In the genomic region with DNA sequence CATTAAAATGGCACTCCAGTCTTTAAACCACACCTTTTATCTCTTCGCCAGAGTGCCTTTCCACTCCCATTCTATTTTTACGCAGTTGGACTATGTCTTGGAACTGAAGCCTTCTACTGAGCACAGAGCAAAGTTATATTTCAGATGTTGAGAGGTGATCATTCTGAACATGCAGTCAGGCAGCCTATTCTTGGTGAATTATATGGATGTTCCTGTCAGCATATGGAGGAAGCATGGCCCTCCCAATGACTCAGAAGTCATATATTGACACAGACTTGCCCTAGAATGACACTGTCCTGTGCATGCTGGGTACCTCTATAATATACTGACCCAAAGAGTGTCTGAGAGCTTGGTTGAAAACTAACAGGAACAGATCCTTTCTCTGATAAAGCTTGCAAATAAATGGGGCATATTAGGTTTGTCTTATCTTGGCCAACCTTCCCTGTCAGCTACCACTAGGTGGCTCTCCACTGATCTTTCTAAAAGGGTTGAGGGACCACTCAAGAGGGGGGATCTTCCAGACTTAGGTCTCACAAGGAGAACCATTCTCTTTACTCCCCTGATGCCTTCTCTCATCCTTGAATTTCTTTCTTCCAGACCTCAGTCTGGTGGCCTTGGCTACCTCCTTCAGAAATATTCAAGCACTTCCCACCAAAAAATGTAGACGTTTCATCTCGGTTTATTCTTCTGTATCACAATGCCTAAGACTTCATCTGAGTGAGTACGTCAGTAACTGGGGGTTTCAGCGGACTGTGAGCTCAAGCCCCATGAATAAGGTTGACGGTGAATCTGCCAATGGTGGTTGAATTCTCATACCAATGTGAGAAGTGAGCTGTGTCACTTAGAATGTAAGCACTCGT, we compare ENCODE assay signal across 1 cellular context.
TF ChIP-seq lines count a peak whose summit lies in the region.

No MANE protein-coding gene starts in this region.

TF ChIP-seq in K562, 482 proteins besides CTCF, POLR2A, EP300 and RAD21 (continued from another document and continues in another):
- TF ChIP-seq, protein P1, sequence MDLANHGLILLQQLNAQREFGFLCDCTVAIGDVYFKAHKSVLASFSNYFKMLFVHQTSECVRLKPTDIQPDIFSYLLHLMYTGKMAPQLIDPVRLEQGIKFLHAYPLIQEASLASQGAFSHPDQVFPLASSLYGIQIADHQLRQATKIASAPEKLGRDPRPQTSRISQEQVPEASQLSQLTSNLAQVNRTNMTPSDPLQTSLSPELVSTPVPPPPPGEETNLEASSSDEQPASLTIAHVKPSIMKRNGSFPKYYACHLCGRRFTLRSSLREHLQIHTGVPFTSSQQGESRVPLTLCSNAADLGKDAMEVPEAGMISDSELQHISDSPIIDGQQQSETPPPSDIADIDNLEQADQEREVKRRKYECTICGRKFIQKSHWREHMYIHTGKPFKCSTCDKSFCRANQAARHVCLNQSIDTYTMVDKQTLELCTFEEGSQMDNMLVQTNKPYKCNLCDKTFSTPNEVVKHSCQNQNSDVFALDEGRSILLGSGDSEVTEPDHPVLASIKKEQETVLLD (IDR thresholded peaks at IDR 0.05): peak; percentile 52; the same call in 1 of the 2 replicates
- TF ChIP-seq, protein P2, sequence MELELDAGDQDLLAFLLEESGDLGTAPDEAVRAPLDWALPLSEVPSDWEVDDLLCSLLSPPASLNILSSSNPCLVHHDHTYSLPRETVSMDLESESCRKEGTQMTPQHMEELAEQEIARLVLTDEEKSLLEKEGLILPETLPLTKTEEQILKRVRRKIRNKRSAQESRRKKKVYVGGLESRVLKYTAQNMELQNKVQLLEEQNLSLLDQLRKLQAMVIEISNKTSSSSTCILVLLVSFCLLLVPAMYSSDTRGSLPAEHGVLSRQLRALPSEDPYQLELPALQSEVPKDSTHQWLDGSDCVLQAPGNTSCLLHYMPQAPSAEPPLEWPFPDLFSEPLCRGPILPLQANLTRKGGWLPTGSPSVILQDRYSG (tag; conservative IDR thresholded peaks at IDR 0.05; ENCODE audit: low read depth): peak; percentile 84
- TF ChIP-seq TRIM24 (IDR thresholded peaks at IDR 0.05) (no peak), TEAD1 (CRISPR knock-in tag; IDR thresholded peaks at IDR 0.05) (peak in 1 of 2 experiments; percentile 74; a peak in 1 of 4 replicates), ZBTB17 (CRISPR knock-in tag; IDR thresholded peaks at IDR 0.05) (peak; percentile 69; the same call in 1 of the 2 replicates), FOXA3 (CRISPR knock-in tag; conservative IDR thresholded peaks at IDR 0.05 in 1 of 2, IDR thresholded peaks at IDR 0.05 in 1 of 2) (0 out of 4 replicates have a peak, but pooled peaks of 1 of the 2 experiments have one; percentile 2), MTA2 (IDR thresholded peaks at IDR 0.05; ENCODE audit: low read depth) (0 out of 2 replicates have a peak, but pooled peaks have one; percentile 5), NR4A1 (CRISPR knock-in tag; IDR thresholded peaks at IDR 0.05) (no peak), NR4A1 (tag; IDR thresholded peaks at IDR 0.05) (peak; percentile 94), ELF1 (tag; IDR thresholded peaks at IDR 0.05) (0 out of 2 replicates have a peak, but pooled peaks have one; percentile 31), CBFA2T3 (IDR thresholded peaks at IDR 0.05) (peak; percentile 14; the same call in 1 of the 2 replicates), CEBPB (tag; IDR thresholded peaks at IDR 0.05) (no peak), MEIS2 (IDR thresholded peaks at IDR 0.05; ENCODE audit: partially characterized antibody) (peak; percentile 72), ZNF780A (CRISPR knock-in tag; IDR thresholded peaks at IDR 0.05) (no peak), HCFC1 (IDR thresholded peaks at IDR 0.05; ENCODE audit: low read depth, low read length) (0 out of 2 replicates have a peak, but pooled peaks have one; percentile 7), ZNF23 (CRISPR knock-in tag; IDR thresholded peaks at IDR 0.05) (peak; percentile 9; the same call in 1 of the 2 replicates), MAZ (CRISPR knock-in tag; conservative IDR thresholded peaks at IDR 0.05 in 1 of 2, IDR thresholded peaks at IDR 0.05 in 1 of 2) (peak; percentile 69 to 90), PTBP1 (IDR thresholded peaks at IDR 0.05; ENCODE audit: low read depth, low read length) (no peak), TBP (optimal IDR thresholded peaks at IDR 0.05; ENCODE audit: low read depth, low read length) (peak; percentile 11), SMARCA4 (IDR thresholded peaks at IDR 0.05) (peak; percentile 64), SMARCE1 (IDR thresholded peaks at IDR 0.05) (0 out of 2 replicates have a peak, but pooled peaks have one; percentile 36), PYGO2 (tag; IDR thresholded peaks at IDR 0.05) (0 out of 2 replicates have a peak, but pooled peaks have one; percentile 42), POLR2B (IDR thresholded peaks at IDR 0.05; ENCODE audit: low read depth, partially characterized antibody) (no peak)
- TF ChIP-seq, protein P3, sequence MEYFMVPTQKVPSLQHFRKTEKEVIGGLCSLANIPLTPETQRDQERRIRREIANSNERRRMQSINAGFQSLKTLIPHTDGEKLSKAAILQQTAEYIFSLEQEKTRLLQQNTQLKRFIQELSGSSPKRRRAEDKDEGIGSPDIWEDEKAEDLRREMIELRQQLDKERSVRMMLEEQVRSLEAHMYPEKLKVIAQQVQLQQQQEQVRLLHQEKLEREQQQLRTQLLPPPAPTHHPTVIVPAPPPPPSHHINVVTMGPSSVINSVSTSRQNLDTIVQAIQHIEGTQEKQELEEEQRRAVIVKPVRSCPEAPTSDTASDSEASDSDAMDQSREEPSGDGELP (CRISPR knock-in tag; IDR thresholded peaks at IDR 0.05; ENCODE audit: borderline replicate concordance): no peak
- TF ChIP-seq, protein P4, sequence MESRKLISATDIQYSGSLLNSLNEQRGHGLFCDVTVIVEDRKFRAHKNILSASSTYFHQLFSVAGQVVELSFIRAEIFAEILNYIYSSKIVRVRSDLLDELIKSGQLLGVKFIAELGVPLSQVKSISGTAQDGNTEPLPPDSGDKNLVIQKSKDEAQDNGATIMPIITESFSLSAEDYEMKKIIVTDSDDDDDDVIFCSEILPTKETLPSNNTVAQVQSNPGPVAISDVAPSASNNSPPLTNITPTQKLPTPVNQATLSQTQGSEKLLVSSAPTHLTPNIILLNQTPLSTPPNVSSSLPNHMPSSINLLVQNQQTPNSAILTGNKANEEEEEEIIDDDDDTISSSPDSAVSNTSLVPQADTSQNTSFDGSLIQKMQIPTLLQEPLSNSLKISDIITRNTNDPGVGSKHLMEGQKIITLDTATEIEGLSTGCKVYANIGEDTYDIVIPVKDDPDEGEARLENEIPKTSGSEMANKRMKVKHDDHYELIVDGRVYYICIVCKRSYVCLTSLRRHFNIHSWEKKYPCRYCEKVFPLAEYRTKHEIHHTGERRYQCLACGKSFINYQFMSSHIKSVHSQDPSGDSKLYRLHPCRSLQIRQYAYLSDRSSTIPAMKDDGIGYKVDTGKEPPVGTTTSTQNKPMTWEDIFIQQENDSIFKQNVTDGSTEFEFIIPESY (CRISPR knock-in tag; IDR thresholded peaks at IDR 0.05): no peak
- TF ChIP-seq, protein P5, sequence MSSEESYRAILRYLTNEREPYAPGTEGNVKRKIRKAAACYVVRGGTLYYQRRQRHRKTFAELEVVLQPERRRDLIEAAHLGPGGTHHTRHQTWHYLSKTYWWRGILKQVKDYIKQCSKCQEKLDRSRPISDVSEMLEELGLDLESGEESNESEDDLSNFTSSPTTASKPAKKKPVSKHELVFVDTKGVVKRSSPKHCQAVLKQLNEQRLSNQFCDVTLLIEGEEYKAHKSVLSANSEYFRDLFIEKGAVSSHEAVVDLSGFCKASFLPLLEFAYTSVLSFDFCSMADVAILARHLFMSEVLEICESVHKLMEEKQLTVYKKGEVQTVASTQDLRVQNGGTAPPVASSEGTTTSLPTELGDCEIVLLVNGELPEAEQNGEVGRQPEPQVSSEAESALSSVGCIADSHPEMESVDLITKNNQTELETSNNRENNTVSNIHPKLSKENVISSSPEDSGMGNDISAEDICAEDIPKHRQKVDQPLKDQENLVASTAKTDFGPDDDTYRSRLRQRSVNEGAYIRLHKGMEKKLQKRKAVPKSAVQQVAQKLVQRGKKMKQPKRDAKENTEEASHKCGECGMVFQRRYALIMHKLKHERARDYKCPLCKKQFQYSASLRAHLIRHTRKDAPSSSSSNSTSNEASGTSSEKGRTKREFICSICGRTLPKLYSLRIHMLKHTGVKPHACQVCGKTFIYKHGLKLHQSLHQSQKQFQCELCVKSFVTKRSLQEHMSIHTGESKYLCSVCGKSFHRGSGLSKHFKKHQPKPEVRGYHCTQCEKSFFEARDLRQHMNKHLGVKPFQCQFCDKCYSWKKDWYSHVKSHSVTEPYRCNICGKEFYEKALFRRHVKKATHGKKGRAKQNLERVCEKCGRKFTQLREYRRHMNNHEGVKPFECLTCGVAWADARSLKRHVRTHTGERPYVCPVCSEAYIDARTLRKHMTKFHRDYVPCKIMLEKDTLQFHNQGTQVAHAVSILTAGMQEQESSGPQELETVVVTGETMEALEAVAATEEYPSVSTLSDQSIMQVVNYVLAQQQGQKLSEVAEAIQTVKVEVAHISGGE (CRISPR knock-in tag; IDR thresholded peaks at IDR 0.05): peak in 1 of 3 experiments; percentile 61; a peak in 1 of 6 replicates
- TF ChIP-seq, protein P6, sequence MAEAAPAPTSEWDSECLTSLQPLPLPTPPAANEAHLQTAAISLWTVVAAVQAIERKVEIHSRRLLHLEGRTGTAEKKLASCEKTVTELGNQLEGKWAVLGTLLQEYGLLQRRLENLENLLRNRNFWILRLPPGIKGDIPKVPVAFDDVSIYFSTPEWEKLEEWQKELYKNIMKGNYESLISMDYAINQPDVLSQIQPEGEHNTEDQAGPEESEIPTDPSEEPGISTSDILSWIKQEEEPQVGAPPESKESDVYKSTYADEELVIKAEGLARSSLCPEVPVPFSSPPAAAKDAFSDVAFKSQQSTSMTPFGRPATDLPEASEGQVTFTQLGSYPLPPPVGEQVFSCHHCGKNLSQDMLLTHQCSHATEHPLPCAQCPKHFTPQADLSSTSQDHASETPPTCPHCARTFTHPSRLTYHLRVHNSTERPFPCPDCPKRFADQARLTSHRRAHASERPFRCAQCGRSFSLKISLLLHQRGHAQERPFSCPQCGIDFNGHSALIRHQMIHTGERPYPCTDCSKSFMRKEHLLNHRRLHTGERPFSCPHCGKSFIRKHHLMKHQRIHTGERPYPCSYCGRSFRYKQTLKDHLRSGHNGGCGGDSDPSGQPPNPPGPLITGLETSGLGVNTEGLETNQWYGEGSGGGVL (CRISPR knock-in tag; IDR thresholded peaks at IDR 0.05): peak; percentile 56; the same call in 1 of the 2 replicates
- TF ChIP-seq, protein P7, sequence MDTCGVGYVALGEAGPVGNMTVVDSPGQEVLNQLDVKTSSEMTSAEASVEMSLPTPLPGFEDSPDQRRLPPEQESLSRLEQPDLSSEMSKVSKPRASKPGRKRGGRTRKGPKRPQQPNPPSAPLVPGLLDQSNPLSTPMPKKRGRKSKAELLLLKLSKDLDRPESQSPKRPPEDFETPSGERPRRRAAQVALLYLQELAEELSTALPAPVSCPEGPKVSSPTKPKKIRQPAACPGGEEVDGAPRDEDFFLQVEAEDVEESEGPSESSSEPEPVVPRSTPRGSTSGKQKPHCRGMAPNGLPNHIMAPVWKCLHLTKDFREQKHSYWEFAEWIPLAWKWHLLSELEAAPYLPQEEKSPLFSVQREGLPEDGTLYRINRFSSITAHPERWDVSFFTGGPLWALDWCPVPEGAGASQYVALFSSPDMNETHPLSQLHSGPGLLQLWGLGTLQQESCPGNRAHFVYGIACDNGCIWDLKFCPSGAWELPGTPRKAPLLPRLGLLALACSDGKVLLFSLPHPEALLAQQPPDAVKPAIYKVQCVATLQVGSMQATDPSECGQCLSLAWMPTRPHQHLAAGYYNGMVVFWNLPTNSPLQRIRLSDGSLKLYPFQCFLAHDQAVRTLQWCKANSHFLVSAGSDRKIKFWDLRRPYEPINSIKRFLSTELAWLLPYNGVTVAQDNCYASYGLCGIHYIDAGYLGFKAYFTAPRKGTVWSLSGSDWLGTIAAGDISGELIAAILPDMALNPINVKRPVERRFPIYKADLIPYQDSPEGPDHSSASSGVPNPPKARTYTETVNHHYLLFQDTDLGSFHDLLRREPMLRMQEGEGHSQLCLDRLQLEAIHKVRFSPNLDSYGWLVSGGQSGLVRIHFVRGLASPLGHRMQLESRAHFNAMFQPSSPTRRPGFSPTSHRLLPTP (IDR thresholded peaks at IDR 0.05; ENCODE audit: borderline replicate concordance, extremely low read depth, insufficient read length): no peak
- TF ChIP-seq, protein P8, sequence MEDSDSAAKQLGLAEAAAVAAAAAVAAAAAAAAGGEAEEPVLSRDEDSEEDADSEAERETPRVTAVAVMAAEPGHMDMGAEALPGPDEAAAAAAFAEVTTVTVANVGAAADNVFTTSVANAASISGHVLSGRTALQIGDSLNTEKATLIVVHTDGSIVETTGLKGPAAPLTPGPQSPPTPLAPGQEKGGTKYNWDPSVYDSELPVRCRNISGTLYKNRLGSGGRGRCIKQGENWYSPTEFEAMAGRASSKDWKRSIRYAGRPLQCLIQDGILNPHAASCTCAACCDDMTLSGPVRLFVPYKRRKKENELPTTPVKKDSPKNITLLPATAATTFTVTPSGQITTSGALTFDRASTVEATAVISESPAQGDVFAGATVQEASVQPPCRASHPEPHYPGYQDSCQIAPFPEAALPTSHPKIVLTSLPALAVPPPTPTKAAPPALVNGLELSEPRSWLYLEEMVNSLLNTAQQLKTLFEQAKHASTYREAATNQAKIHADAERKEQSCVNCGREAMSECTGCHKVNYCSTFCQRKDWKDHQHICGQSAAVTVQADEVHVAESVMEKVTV (CRISPR knock-in tag; IDR thresholded peaks at IDR 0.05): peak; percentile 58
- TF ChIP-seq, protein P9, sequence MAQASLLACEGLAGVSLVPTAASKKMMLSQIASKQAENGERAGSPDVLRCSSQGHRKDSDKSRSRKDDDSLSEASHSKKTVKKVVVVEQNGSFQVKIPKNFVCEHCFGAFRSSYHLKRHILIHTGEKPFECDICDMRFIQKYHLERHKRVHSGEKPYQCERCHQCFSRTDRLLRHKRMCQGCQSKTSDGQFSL (CRISPR knock-in tag; IDR thresholded peaks at IDR 0.05): no peak
- TF ChIP-seq, protein P9 (tag; IDR thresholded peaks at IDR 0.05): peak in 1 of 2 experiments; percentile 78; a peak in 1 of 4 replicates
